9 cellular contexts compared by ENCODE assay signal in the genomic region with DNA sequence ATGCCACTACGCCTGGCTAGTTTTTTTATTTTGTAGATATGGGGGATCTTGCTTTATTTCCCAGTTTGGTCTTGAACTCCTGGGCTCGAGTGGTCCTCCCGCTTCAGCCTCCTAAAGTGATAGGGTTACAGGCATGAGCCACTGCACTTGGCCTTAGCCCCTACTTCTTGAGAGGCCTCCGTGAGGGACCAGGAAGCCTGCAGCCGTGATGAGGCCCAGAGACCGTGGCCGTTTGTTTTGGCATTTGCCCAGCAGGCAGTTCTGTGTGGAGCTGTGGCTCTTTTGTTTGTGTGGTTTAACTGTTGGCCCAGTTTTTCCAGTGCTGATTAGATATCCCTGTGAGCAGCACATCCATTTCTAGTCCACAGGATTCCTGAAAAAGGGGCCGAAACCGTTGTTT. TPM values are rescaled to one million over a fixed set of nuclear protein-coding genes. Genes with fewer than 3 reads are reported as not detected.
DNase-seq lines count a peak whose midpoint lies in the region; TF ChIP-seq lines count a peak whose summit lies in the region.
"Had no signal": no experiment of that assay in that cellular context is flagged by ENCODE, and none has a peak within 500 bp of the region (broad histone marks: within the 10 kb centered on the region; RNA-seq: fewer than 3 reads in every experiment).

No MANE protein-coding gene starts in this region.

- 21 to 30% (median 25%) methylated on average over 9 of the region's 9 CpGs for whole genome bisulfite sequencing in ovary, 3 donors

- TF ChIP-seq EP300 in ovary (IDR thresholded peaks at IDR 0.05): no peak

- H3K9me3 Mint-ChIP-seq in glutamatergic neuron (ENCODE audit: unreplicated experiment): no peaks in the 10 kb centered on the region

- in situ Hi-C loops in GM13977 (cut with MboI; ENCODE audit: low pct_unique_long_range_greater_than_20kb, low sequenced_read_pairs, unreplicated experiment): no loop called here

- H3K79me2 ChIP-seq in fibroblast of lung (ENCODE audit: control insufficient read depth, insufficient read depth, low read length): no peaks in the 10 kb centered on the region

- DNase-seq in DMS53 (lab: John Stamatoyannopoulos, UW): peak; percentile 71
- DNase-seq in NCI-H69 (lab: John Stamatoyannopoulos, UW): peak; percentile 82
- peak; percentile 92 for DNase-seq in fibroblast of lung (ENCODE audit: low read depth in 2 of 2)
- DNase-seq in ovary: peak; percentile 72 to 83 (median 77)
- no peak for DNase-seq in glutamatergic neuron
- DNase-seq in GM13977 (ENCODE audit: low spot score): no peak
- no peak for DNase-seq in GM19238 (ENCODE audit: insufficient read length, low spot score)
- DNase-seq in A172 (ENCODE audit: low spot score): no peak
- DNase-seq: uterus had no signal

- TF ChIP-seq CTCF in fibroblast of lung (conservative IDR thresholded peaks at IDR 0.05 in 1 of 2, IDR thresholded peaks at IDR 0.05 in 1 of 2; ENCODE audit: low read depth in 1 of 2, low read length in 2 of 2): no peak
- no peak for TF ChIP-seq CTCF in ovary (IDR thresholded peaks at IDR 0.05)
- TF ChIP-seq CTCF in glutamatergic neuron (IDR thresholded peaks at IDR 0.05; ENCODE audit: partially characterized antibody, unreplicated experiment): no peak
- no peak for TF ChIP-seq CTCF in GM13977 (IDR thresholded peaks at IDR 0.05; ENCODE audit: extremely low read depth, insufficient read depth, missing control alignments)

- H3K27me3 ChIP-seq in fibroblast of lung (ENCODE audit: control insufficient read depth, insufficient read depth, low read length) (no peaks in the 10 kb centered on the region), ovary (no peaks in the 10 kb centered on the region)
- H3K27me3 ChIP-seq: uterus had no signal

- no peak overlapping the region for H3K4me3 Mint-ChIP-seq in glutamatergic neuron (ENCODE audit: unreplicated experiment)

- H3K9me3 ChIP-seq in fibroblast of lung (ENCODE audit: control insufficient read depth, insufficient read depth, low read depth, low read length): no peaks in the 10 kb centered on the region
- no peaks in the 10 kb centered on the region for H3K9me3 ChIP-seq in ovary
- H3K9me3 ChIP-seq: uterus had no signal

- H3K4me1 Mint-ChIP-seq in glutamatergic neuron (ENCODE audit: low read depth, unreplicated experiment): peaks cover 8% of the 10 kb centered on the region

- H3K27ac ChIP-seq in fibroblast of lung (ENCODE audit: insufficient read depth, low read length): no peak overlapping the region
- peak overlapping the region in 1 of 2 donors; percentile 67 for H3K27ac ChIP-seq in ovary
- H3K27ac ChIP-seq: uterus had no signal

- H3K27ac Mint-ChIP-seq in glutamatergic neuron (ENCODE audit: unreplicated experiment): no peak overlapping the region

- no peak overlapping the region for H2AFZ ChIP-seq in fibroblast of lung (ENCODE audit: low read length)

- no peaks in the 10 kb centered on the region for H4K20me1 ChIP-seq in fibroblast of lung (ENCODE audit: control insufficient read depth, extremely low read depth, insufficient read depth, low read length)

- H3K36me3 ChIP-seq in fibroblast of lung (ENCODE audit: control insufficient read depth, insufficient read depth, low read length) (no peaks in the 10 kb centered on the region), ovary (no peaks in the 10 kb centered on the region)
- H3K36me3 ChIP-seq: uterus had no signal

- H3K4me1 ChIP-seq in fibroblast of lung (ENCODE audit: control insufficient read depth, extremely low read depth, insufficient read depth, low read length): no peaks in the 10 kb centered on the region
- peaks cover 25% of the 10 kb centered on the region for H3K4me1 ChIP-seq in ovary (ENCODE audit: insufficient read depth)
- H3K4me1 ChIP-seq: uterus had no signal

- intact Hi-C loops in ovary (cut with DNase I): no loop called here

- H3K36me3 Mint-ChIP-seq in glutamatergic neuron (ENCODE audit: unreplicated experiment): no peaks in the 10 kb centered on the region

- no peak overlapping the region for H3K9ac ChIP-seq in fibroblast of lung (ENCODE audit: insufficient read depth, low read length)

- TF ChIP-seq POLR2A in ovary (IDR thresholded peaks at IDR 0.05): no peak

- H3K27me3 Mint-ChIP-seq in glutamatergic neuron (ENCODE audit: unreplicated experiment): no peaks in the 10 kb centered on the region

- H3K4me2 ChIP-seq in fibroblast of lung (ENCODE audit: extremely low read depth, insufficient read depth, low read length): no peak overlapping the region

- H3K4me3 ChIP-seq in fibroblast of lung (replicated peaks in 1 of 4; ENCODE audit: control extremely low read depth in 1 of 4, insufficient read depth in 1 of 4, low read depth in 3 of 4, low read length in 4 of 4): no peak overlapping the region
- no peak overlapping the region for H3K4me3 ChIP-seq in ovary
- H3K4me3 ChIP-seq: uterus had no signal

RNA-seq across cellular contexts. Expression of gene SRSF3, which starts 39.8 kb away (rescaled TPM):
- total RNA-seq in fibroblast of lung: 191 and 200 TPM in 2 replicates
- 435 and 493 TPM in 2 replicates for polyA plus RNA-seq in fibroblast of lung
- polyA plus RNA-seq in fibroblast of lung (2012): 375 and 433 TPM in 2 replicates
- polyA minus RNA-seq in fibroblast of lung (ENCODE audit: low replicate concordance): 24.0 and 69.8 TPM in 2 replicates
- total RNA-seq in ovary: 100 to 1,000 TPM; 146 to 345 (median 280) TPM
- 100 to 1,000 TPM; 244 to 267 TPM for polyA plus RNA-seq in ovary
- total RNA-seq in glutamatergic neuron (ENCODE audit: unreplicated experiment): 288 TPM
- 238 and 255 TPM in 2 replicates for total RNA-seq in A172 (2014; rRNA removed; shearing (Covaris generic))

RNA-seq across cellular contexts. Expression of gene CDKN1A, which starts 44.6 kb away (rescaled TPM):
- total RNA-seq in fibroblast of lung (470 and 900 TPM in 2 replicates), ovary (100 to 1,000 TPM in 6 of 7 donors, 10 to 100 TPM in 1; 82.1 to 305 (median 129) TPM), glutamatergic neuron (ENCODE audit: unreplicated experiment) (41.3 TPM)
- polyA plus RNA-seq in fibroblast of lung (166 and 238 TPM in 2 replicates), ovary (100 to 1,000 TPM; 134 to 142 TPM)
- polyA plus RNA-seq in fibroblast of lung (2012): 192 and 275 TPM in 2 replicates
- 286 and 448 TPM in 2 replicates for polyA minus RNA-seq in fibroblast of lung (ENCODE audit: low replicate concordance)
- total RNA-seq in A172 (2014; rRNA removed; shearing (Covaris generic)): 207 TPM in 2 replicates

Comparison
In these comparisons a context has a peak if more than half of its experiments do, and no peak if none do; other contexts are left out.
1. DNase-seq: peak in DMS53 (single experiment), NCI-H69 (single experiment), fibroblast of lung (2 of 2) and ovary (5 of 5); none in glutamatergic neuron (single experiment), GM13977 (single experiment), GM19238 (single experiment) and A172 (single experiment).